12 cellular contexts compared by ENCODE assay signal in genomic region chr7:45157653-45158401, GRCh38. TPM values are rescaled to one million over a fixed set of nuclear protein-coding genes. Genes with fewer than 3 reads are reported as not detected.
DNase-seq lines count a peak whose midpoint lies in the region; FAIRE-seq and TF ChIP-seq lines count a peak whose summit lies in the region.
"Had no signal": no experiment of that assay in that cellular context is flagged by ENCODE, and none has a peak within 500 bp of the region (broad histone marks: within the 10 kb centered on the region; RNA-seq: fewer than 3 reads in every experiment).

RAMP3 (plus strand) TSS chr7:45157791; CDS start chr7:45157829, 38 bp downstream.

- dilution Hi-C loops in endothelial cell of umbilical vein (cut with MboI; ENCODE audit: extremely low pct_ligation_motif_present, low sequenced_read_pairs): no loop called here

- peaks cover 38% of the 10 kb centered on the region for H3K27me3 ChIP-seq in NT2/D1 (ENCODE audit: insufficient read depth, insufficient read length)
- peaks cover 21 to 23% of the 10 kb centered on the region in 2 experiments for H3K27me3 ChIP-seq in endothelial cell of umbilical vein (ENCODE audit: control insufficient read depth in 2 of 2, insufficient read depth in 2 of 2, low read length in 2 of 2)
- H3K27me3 ChIP-seq in Caco-2 (replicated peaks; ENCODE audit: control insufficient read depth, insufficient read depth, low read length): no peaks in the 10 kb centered on the region

- TF ChIP-seq CTCF in endothelial cell of umbilical vein (IDR thresholded peaks at IDR 0.05; ENCODE audit: extremely low read depth in 1 of 2, insufficient read depth in 1 of 2, low read depth in 1 of 2, low read length in 2 of 2): no peak
- no peak for TF ChIP-seq CTCF in subcutaneous adipose tissue (IDR thresholded peaks at IDR 0.05; ENCODE audit: low read depth)
- no peak for TF ChIP-seq CTCF in Caco-2 (IDR thresholded peaks at IDR 0.05; ENCODE audit: insufficient read depth in 1 of 2, low read depth in 1 of 2, low read length in 1 of 2, severe bottlenecking in 1 of 2, unreplicated experiment in 1 of 2)

- H2AFZ ChIP-seq in endothelial cell of umbilical vein (ENCODE audit: low read depth, low read length): no peak within 1 kb of the TSS

- H4K20me1 ChIP-seq in endothelial cell of umbilical vein (replicated peaks; ENCODE audit: control insufficient read depth, extremely low read depth, insufficient read depth, low read length): no peaks in the 10 kb centered on the region

- H3K27me3 Mint-ChIP-seq in Caco-2 (ENCODE audit: insufficient read depth, unreplicated experiment): peaks cover 17% of the 10 kb centered on the region

- H3K4me2 ChIP-seq in endothelial cell of umbilical vein (ENCODE audit: insufficient read depth, low read length): no peak within 1 kb of the TSS

- no peak within 1 kb of the TSS for H3K27ac Mint-ChIP-seq in Caco-2 (ENCODE audit: unreplicated experiment)
- H3K27ac Mint-ChIP-seq: stimulated activated effector memory CD8-positive, alpha-beta T cell treated with anti-CD3 and anti-CD28 coated beads, Interleukin-12 subunit alpha, Interleukin-12 subunit beta, amount 100 ng/mL, for 72 hours; T-helper 2 cell treated with Interferon-gamma antibody and Interleukin-4, amounts not matched to agents 5 μg/mL and 100 μg/mL, for 36 hours had no signal

- intact Hi-C loops in endothelial cell of umbilical vein (cut with micrococcal nuclease): no loop called here
- intact Hi-C loops in Caco-2 (cut with micrococcal nuclease; ENCODE audit: unreplicated experiment): loop anchor here (10.0 kb wide), 1 partner anchor 507 kb away; no protein-coding TSS in a partner anchor

- H3K27ac ChIP-seq in endothelial cell of umbilical vein (ENCODE audit: insufficient read depth, low read depth, low read length): no peak within 1 kb of the TSS

- no peaks in the 10 kb centered on the region for H3K79me2 ChIP-seq in endothelial cell of umbilical vein (ENCODE audit: control insufficient read depth, insufficient read depth, low read length)

- H3K9ac ChIP-seq in NT2/D1 (ENCODE audit: insufficient read length, low read depth): peak within 1 kb of the TSS; percentile 57
- H3K9ac ChIP-seq in endothelial cell of umbilical vein (replicated peaks; ENCODE audit: extremely low read depth, insufficient read depth, low read length): no peak within 1 kb of the TSS

- TF ChIP-seq POLR2A in endothelial cell of umbilical vein (IDR thresholded peaks at IDR 0.05; ENCODE audit: low read depth, low read length): no peak

- CTCF ChIA-PET in endothelial cell of umbilical vein (lab: Charles Lee): interaction anchor here (0.6 to 6.5 kb wide), 4 partner anchors 20 to 696 kb away, joined by 3 to 87 read pairs (median 3); no protein-coding TSS in a partner anchor
- CTCF ChIA-PET in Caco-2 (lab: Charles Lee): no interaction called here

- no peaks in the 10 kb centered on the region for H3K9me1 ChIP-seq in endothelial cell of umbilical vein (replicated peaks; ENCODE audit: control insufficient read depth, extremely low read depth, insufficient read depth, low read length)

- H3K4me1 Mint-ChIP-seq in Caco-2 (ENCODE audit: low read depth, unreplicated experiment): no peaks in the 10 kb centered on the region

- H3K9me3 ChIP-seq in NT2/D1 (ENCODE audit: insufficient read depth, low read length): no peaks in the 10 kb centered on the region
- H3K9me3 ChIP-seq in endothelial cell of umbilical vein (replicated peaks; ENCODE audit: control insufficient read depth, insufficient read depth, low read length): no peaks in the 10 kb centered on the region
- H3K9me3 ChIP-seq in Caco-2: no peaks in the 10 kb centered on the region

- H3K4me1 ChIP-seq in NT2/D1 (ENCODE audit: insufficient read depth, insufficient read length) (no peaks in the 10 kb centered on the region), endothelial cell of umbilical vein (ENCODE audit: control insufficient read depth, extremely low read depth, insufficient read depth, low read length) (no peaks in the 10 kb centered on the region), Caco-2 (no peaks in the 10 kb centered on the region)

- H3K36me3 Mint-ChIP-seq in Caco-2 (ENCODE audit: insufficient read depth, unreplicated experiment): no peaks in the 10 kb centered on the region
- H3K36me3 Mint-ChIP-seq: stimulated activated effector memory CD8-positive, alpha-beta T cell treated with anti-CD3 and anti-CD28 coated beads, Interleukin-12 subunit alpha, Interleukin-12 subunit beta, amount 100 ng/mL, for 72 hours had no signal

- DNase-seq in NT2/D1 (ENCODE audit: low read depth, low spot score): no peak
- DNase-seq in endothelial cell of umbilical vein (ENCODE audit: low read depth, low spot score): no peak
- DNase-seq in lung microvascular endothelial cell (ENCODE audit: low read depth in 2 of 2): peak in 1 of 2 donors; percentile 29
- DNase-seq in effector CD8-positive, alpha-beta T cell (lab: John Stamatoyannopoulos, UW): no peak
- DNase-seq in 8988T: no peak
- DNase-seq in Caco-2: no peak
- DNase-seq in SIG-M5 (lab: John Stamatoyannopoulos, UW): no peak
- DNase-seq: GDM1, NCI-H524 had no signal

- no TSS peak for BruUV-seq in endothelial cell of umbilical vein (replicated peaks; lab: Mats Ljungman, UMichigan)
- no TSS peak for BruUV-seq in Caco-2 (replicated peaks; lab: Mats Ljungman, UMichigan)

- no peaks in the 10 kb centered on the region for H3K36me3 ChIP-seq in NT2/D1 (ENCODE audit: insufficient read depth, insufficient read length, low read length)
- no peaks in the 10 kb centered on the region for H3K36me3 ChIP-seq in endothelial cell of umbilical vein (ENCODE audit: control insufficient read depth in 2 of 2, extremely low read depth in 1 of 2, insufficient read depth in 2 of 2, low read length in 2 of 2)
- H3K36me3 ChIP-seq in Caco-2 (ENCODE audit: control insufficient read depth, insufficient read depth, low read length): no peaks in the 10 kb centered on the region

- peak within 1 kb of the TSS; percentile 38 for H3K4me3 ChIP-seq in NT2/D1 (ENCODE audit: insufficient read length, low read depth)
- no peak within 1 kb of the TSS for H3K4me3 ChIP-seq in endothelial cell of umbilical vein (replicated peaks in 1 of 3; ENCODE audit: insufficient read depth in 1 of 3, low read depth in 1 of 3, low read length in 3 of 3)
- no peak within 1 kb of the TSS for H3K4me3 ChIP-seq in Caco-2 (ENCODE audit: low read depth, low read length)

- no peak within 1 kb of the TSS for H3K4me3 Mint-ChIP-seq in Caco-2 (ENCODE audit: unreplicated experiment)
- H3K4me3 Mint-ChIP-seq: stimulated activated effector memory CD8-positive, alpha-beta T cell treated with anti-CD3 and anti-CD28 coated beads, Interleukin-12 subunit alpha, Interleukin-12 subunit beta, amount 100 ng/mL, for 72 hours; T-helper 2 cell treated with Interferon-gamma antibody and Interleukin-4, amounts not matched to agents 5 μg/mL and 100 μg/mL, for 36 hours had no signal

- POLR2A ChIA-PET in endothelial cell of umbilical vein (lab: Charles Lee) (no interaction called here), Caco-2 (lab: Charles Lee) (no interaction called here)

- no peak for FAIRE-seq in endothelial cell of umbilical vein (lab: Jason Lieb, UNC)

- no peaks in the 10 kb centered on the region for H3K9me3 Mint-ChIP-seq in Caco-2 (ENCODE audit: unreplicated experiment)
- H3K9me3 Mint-ChIP-seq: stimulated activated effector memory CD8-positive, alpha-beta T cell treated with anti-CD3 and anti-CD28 coated beads, Interleukin-12 subunit alpha, Interleukin-12 subunit beta, amount 100 ng/mL, for 72 hours; T-helper 2 cell treated with Interferon-gamma antibody and Interleukin-4, amounts not matched to agents 5 μg/mL and 100 μg/mL, for 36 hours had no signal

TF ChIP-seq in endothelial cell of umbilical vein, 7 proteins besides CTCF, POLR2A, EP300 and RAD21:
- TF ChIP-seq EZH2 (IDR thresholded peaks at IDR 0.05; ENCODE audit: borderline replicate concordance, low read depth, low read length, severe bottlenecking) (peak; percentile 53), POLR2AphosphoS5 (IDR thresholded peaks at IDR 0.05; ENCODE audit: insufficient read depth, low read depth, low read length) (no peak)

RNA-seq across cellular contexts. Expression of gene RAMP3, which starts in this region (rescaled TPM):
- total RNA-seq in endothelial cell of umbilical vein (not detected in 2 replicates), lung microvascular endothelial cell (51.2 and 218 TPM in 2 replicates), subcutaneous adipose tissue (100 to 1,000 TPM in 1 of 4 donors, 10 to 100 TPM in 3; 24.6 to 166 (median 50.8) TPM), Caco-2 (2022) (not detected in 2 replicates)
- polyA plus RNA-seq in endothelial cell of umbilical vein: not detected in 2 replicates
- polyA plus RNA-seq in endothelial cell of umbilical vein (2011; cell fraction: cytosol; rRNA removed): not detected in 2 replicates
- polyA plus RNA-seq in endothelial cell of umbilical vein (2011; cell fraction: nucleus; rRNA removed): not detected in 2 replicates
- not detected in 2 replicates for polyA plus RNA-seq in endothelial cell of umbilical vein (2012)
- polyA minus RNA-seq in endothelial cell of umbilical vein: not detected in 2 replicates
- polyA minus RNA-seq in endothelial cell of umbilical vein (2011; cell fraction: cytosol; rRNA and poly(A)+ RNA removed): not detected
- not detected in 2 replicates for polyA minus RNA-seq in endothelial cell of umbilical vein (2011; cell fraction: nucleus; rRNA and poly(A)+ RNA removed)

Comparison
In these comparisons a context has a peak if more than half of its experiments do, and no peak if none do; other contexts are left out.
1. RNA of gene RAMP3 (total RNA-seq): 51.2 to 218 TPM in lung microvascular endothelial cell and 24.6 to 166 TPM in subcutaneous adipose tissue; not detected in endothelial cell of umbilical vein and not detected in Caco-2; every median in the first group is over 10 times any median in the second.